ENCODE assay signal across 1 cellular context in the genomic region with DNA sequence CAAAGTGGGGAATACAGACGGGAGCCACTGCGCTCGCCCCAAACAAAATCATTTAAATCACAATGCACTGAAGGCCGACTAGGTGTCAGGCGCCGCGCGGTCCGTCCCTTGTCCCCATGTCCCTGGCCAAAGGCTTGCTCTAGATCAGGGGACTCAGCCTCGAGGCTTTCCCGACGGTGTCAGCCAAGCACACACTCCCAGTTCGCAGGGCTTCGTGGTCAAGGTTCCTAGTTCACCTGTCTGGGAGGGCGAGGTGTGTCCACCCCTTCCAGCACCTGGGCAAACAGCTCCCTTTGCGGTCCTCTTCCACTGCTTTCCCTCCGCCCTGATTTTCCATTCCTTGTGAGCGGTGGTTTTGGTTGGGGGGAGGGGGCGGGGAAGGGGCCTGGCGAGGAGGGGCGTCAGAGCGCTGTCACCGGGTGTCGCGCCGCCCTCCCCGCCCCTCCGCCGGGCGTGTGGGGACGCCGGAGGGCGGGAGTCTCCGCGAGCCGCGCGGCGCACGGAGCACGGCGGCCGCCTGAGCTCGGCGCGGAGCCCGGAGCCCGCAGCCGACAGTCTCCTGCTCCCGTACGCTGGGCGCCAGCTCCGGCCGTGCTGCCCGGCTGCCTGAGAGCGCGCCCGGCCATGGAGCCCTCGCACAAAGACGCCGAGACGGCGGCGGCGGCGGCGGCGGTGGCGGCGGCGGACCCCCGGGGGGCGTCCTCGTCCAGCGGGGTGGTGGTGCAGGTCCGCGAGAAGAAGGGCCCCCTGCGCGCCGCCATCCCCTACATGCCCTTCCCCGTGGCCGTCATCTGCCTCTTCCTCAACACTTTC.
A peak's percentile ranks its signal among the peaks of the same experiment; 100 is the strongest.
TF ChIP-seq lines count a peak whose summit lies in the region.

A gene with protein sequence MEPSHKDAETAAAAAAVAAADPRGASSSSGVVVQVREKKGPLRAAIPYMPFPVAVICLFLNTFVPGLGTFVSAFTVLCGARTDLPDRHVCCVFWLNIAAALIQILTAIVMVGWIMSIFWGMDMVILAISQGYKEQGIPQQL (plus strand): TSS at position 484 of the 813 bp plus-strand sequence. CDS start 141 bp downstream, at position 625.

TF ChIP-seq in H1, 55 proteins besides CTCF, POLR2A, EP300 and RAD21:
- TF ChIP-seq BACH1 (IDR thresholded peaks at IDR 0.05; ENCODE audit: low read length) (no peak), E2F6 (IDR thresholded peaks at IDR 0.05) (peak; percentile 39; the same call in 1 of the 2 replicates), ASH2L (IDR thresholded peaks at IDR 0.05; ENCODE audit: low read length) (peak; percentile 44), SAP30 (IDR thresholded peaks at IDR 0.05; ENCODE audit: insufficient read depth, insufficient replicate concordance, low read length) (peak; percentile 29)
- TF ChIP-seq, protein P1, sequence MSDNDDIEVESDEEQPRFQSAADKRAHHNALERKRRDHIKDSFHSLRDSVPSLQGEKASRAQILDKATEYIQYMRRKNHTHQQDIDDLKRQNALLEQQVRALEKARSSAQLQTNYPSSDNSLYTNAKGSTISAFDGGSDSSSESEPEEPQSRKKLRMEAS (IDR thresholded peaks at IDR 0.05): peak; percentile 64
TF ChIP-seq in H1: peak in this region for 4.
